Comparison of ENCODE assay signal across 8 cellular contexts in genomic region chr3:53109822-53110771, GRCh38. TPM values are rescaled to one million over a fixed set of nuclear protein-coding genes. Genes with fewer than 3 reads are reported as not detected.
DNase-seq lines count a peak whose midpoint lies in the region; ATAC-seq and TF ChIP-seq lines count a peak whose summit lies in the region.

No MANE protein-coding gene starts in this region.

- H3K4me1 ChIP-seq in OCI-LY3 (ENCODE audit: low read length): no peaks in the 10 kb centered on the region

- H3K36me3 ChIP-seq in OCI-LY3 (replicated peaks; ENCODE audit: low read depth, low read length): peaks cover 20% of the 10 kb centered on the region

- peak; percentile 72 for TF ChIP-seq CTCF in OCI-LY3 (IDR thresholded peaks at IDR 0.05; ENCODE audit: low read depth, low read length)

- H4K20me1 ChIP-seq in OCI-LY3 (ENCODE audit: insufficient read depth, low read length): no peaks in the 10 kb centered on the region

- no peaks in the 10 kb centered on the region for H3K9me3 ChIP-seq in OCI-LY3 (ENCODE audit: insufficient read depth, low read length)

- peak; percentile 60 for DNase-seq in activated CD8-positive, alpha-beta memory T cell treated with anti-CD3 and anti-CD28 coated beads, Interleukin-2, amount 50 U/mL, for 48 hours
- DNase-seq in activated CD8-positive, alpha-beta memory T cell treated with anti-CD3 and anti-CD28 coated beads, Interleukin-2, amount 50 U/mL, for 4 hours: no peak
- DNase-seq in iPS DF 4.7 (ENCODE audit: extremely low read depth, low spot score): peak; percentile 28
- DNase-seq in stimulated activated effector memory CD8-positive, alpha-beta T cell treated with anti-CD3 and anti-CD28 coated beads, Interleukin-12 subunit alpha, Interleukin-12 subunit beta, amount 100 ng/mL, for 72 hours (ENCODE audit: low spot score in 2 of 2): peak in 1 of 2 donors; percentile 59

- H3K27ac Mint-ChIP-seq in stimulated activated effector memory CD8-positive, alpha-beta T cell treated with anti-CD3 and anti-CD28 coated beads, Interleukin-12 subunit alpha, Interleukin-12 subunit beta, amount 100 ng/mL, for 72 hours: peak overlapping the region; percentile 81

- H3K9me3 Mint-ChIP-seq in stimulated activated effector memory CD8-positive, alpha-beta T cell treated with anti-CD3 and anti-CD28 coated beads, Interleukin-12 subunit alpha, Interleukin-12 subunit beta, amount 100 ng/mL, for 72 hours: no peaks in the 10 kb centered on the region

- H3K4me1 Mint-ChIP-seq in stimulated activated effector memory CD8-positive, alpha-beta T cell treated with anti-CD3 and anti-CD28 coated beads, Interleukin-12 subunit alpha, Interleukin-12 subunit beta, amount 100 ng/mL, for 72 hours: peaks cover 17% of the 10 kb centered on the region

- ATAC-seq in stimulated activated effector memory CD8-positive, alpha-beta T cell treated with anti-CD3 and anti-CD28 coated beads, Interleukin-12 subunit alpha, Interleukin-12 subunit beta, amount 100 ng/mL, for 72 hours: no peak
- ATAC-seq in GM21737 (IDR thresholded peaks at IDR 0.05; ENCODE audit: unreplicated experiment): no peak
- ATAC-seq in HG03159 (IDR thresholded peaks at IDR 0.05; ENCODE audit: unreplicated experiment): no peak

- no peak overlapping the region for H3K4me3 ChIP-seq in OCI-LY3 (ENCODE audit: low read length)

- no peak overlapping the region for H3K9ac ChIP-seq in OCI-LY3 (ENCODE audit: low read length)

- H3K27me3 ChIP-seq in OCI-LY3 (ENCODE audit: low read depth, low read length): no peaks in the 10 kb centered on the region

- H2AFZ ChIP-seq in OCI-LY3 (ENCODE audit: low read depth, low read length): no peak overlapping the region

- peak overlapping the region; percentile 36 for H3K4me3 Mint-ChIP-seq in stimulated activated effector memory CD8-positive, alpha-beta T cell treated with anti-CD3 and anti-CD28 coated beads, Interleukin-12 subunit alpha, Interleukin-12 subunit beta, amount 100 ng/mL, for 72 hours

- no peaks in the 10 kb centered on the region for H3K79me2 ChIP-seq in OCI-LY3 (ENCODE audit: low read length)

- H3K27ac ChIP-seq in OCI-LY3 (ENCODE audit: low read length) (no peak overlapping the region), adipose tissue (ENCODE audit: low read depth, low read length) (peak overlapping the region; percentile 24)

- WGBS in adipose tissue, 3 donors: 45 to 57% (median 48%) methylated on average over 12 of the region's 12 CpGs

- peaks cover 72% of the 10 kb centered on the region for H3K36me3 Mint-ChIP-seq in stimulated activated effector memory CD8-positive, alpha-beta T cell treated with anti-CD3 and anti-CD28 coated beads, Interleukin-12 subunit alpha, Interleukin-12 subunit beta, amount 100 ng/mL, for 72 hours

- 0 out of 2 replicates have a peak overlapping the region, but pooled peaks have one; percentile 17 for H3K4me2 ChIP-seq in OCI-LY3 (ENCODE audit: low read length)

RNA-seq across cellular contexts. Expression of gene RFT1, which starts 20.1 kb away (rescaled TPM):
- polyA plus RNA-seq in adipose tissue: 10 to 100 TPM in 2 of 3 donors, 1 to 10 TPM in 1; 6.7 to 14.3 (median 10.0) TPM

RNA-seq across cellular contexts. Expression of gene PRKCD, which starts 50.9 kb away (rescaled TPM):
- 10 to 100 TPM; 20.7 to 73.0 (median 29.6) TPM for polyA plus RNA-seq in adipose tissue
